In genomic region chr14:30077946-30078345, GRCh38 we compare ENCODE assay signal across 20 cellular contexts.
"Had no signal": no experiment of that assay in that cellular context is flagged by ENCODE, and none has a peak within 500 bp of the region (broad histone marks: within the 10 kb centered on the region; RNA-seq: fewer than 3 reads in every experiment).

No MANE protein-coding gene starts in this region.

- DNase-seq: activated CD4-positive, alpha-beta T cell treated with anti-CD3 and anti-CD28 coated beads, Interleukin-2, amount 10 ng/mL, durations not matched to agents 24 days and 14 days; activated CD8-positive, alpha-beta T cell treated with anti-CD3 and anti-CD28 coated beads for 36 hours; activated naive CD4-positive, alpha-beta T cell; activated naive CD8-positive, alpha-beta T cell treated with anti-CD3 and anti-CD28 coated beads for 36 hours; activated T-cell treated with anti-CD3 and anti-CD28 coated beads, Interleukin-2, amount 50 U/mL, for 1 hour; central memory CD4-positive, alpha-beta T cell; colonic mucosa; erythroblast; left cardiac atrium; mesenchymal stem cell; mucosa of descending colon; naive thymus-derived CD8-positive, alpha-beta T cell; sigmoid colon; spleen; stimulated activated CD4-positive, alpha-beta T cell treated with anti-CD3 and anti-CD28 coated beads, Interleukin-4, amount 100 ng/mL, for 4 hours; T1000; upper lobe of right lung had no signal

- H3K36me3 ChIP-seq: colonic mucosa, sigmoid colon, spleen, thoracic aorta, upper lobe of right lung had no signal

- H3K27me3 ChIP-seq: colonic mucosa, sigmoid colon, spleen, upper lobe of right lung had no signal

- H3K4me3 ChIP-seq: colonic mucosa, mucosa of descending colon, sigmoid colon, spleen, thoracic aorta, upper lobe of right lung had no signal

- H3K9me3 ChIP-seq: colonic mucosa, thoracic aorta, upper lobe of right lung had no signal

- H3K27ac ChIP-seq: colonic mucosa, sigmoid colon, spleen, thoracic aorta, upper lobe of right lung had no signal

- ATAC-seq: activated CD8-positive, alpha-beta T cell treated with anti-CD3 and anti-CD28 coated beads for 36 hours; activated T-helper 17 cell treated with anti-CD3 and anti-CD28 coated beads, Interleukin-2, amount 50 U/mL, for 72 hours; left cardiac atrium; mucosa of descending colon; naive thymus-derived CD8-positive, alpha-beta T cell; stimulated activated memory B cell treated with anti-CD40 and anti-IgM and Interleukin-4, amounts not matched to agents 10 μg/mL and 1 μg/mL and 100 μg/mL, for 72 hours; upper lobe of right lung had no signal

- H3K4me1 ChIP-seq: colonic mucosa, spleen, upper lobe of right lung had no signal
